ENCODE assay signal across 8 cellular contexts in genomic region chr1:207579436-207579799, GRCh38.
DNase-seq lines count a peak whose midpoint lies in the region; ATAC-seq and TF ChIP-seq lines count a peak whose summit lies in the region.

No MANE protein-coding gene starts in this region.

- intact Hi-C loops in PC-9 (cut with micrococcal nuclease; ENCODE audit: unreplicated experiment) = no loop called here
- intact Hi-C loops in body of pancreas (cut with DNase I) = no loop called here

- H3K4me1 ChIP-seq in PC-9 (replicated peaks; ENCODE audit: insufficient read depth) (no peaks in the 10 kb centered on the region), body of pancreas (no peaks in the 10 kb centered on the region)

- no peaks in the 10 kb centered on the region for H3K79me2 ChIP-seq in PC-9 (ENCODE audit: low read depth)

- H3K9me2 ChIP-seq in PC-9 (ENCODE audit: insufficient read depth) = no peaks in the 10 kb centered on the region

- ATAC-seq in GM19395 (IDR thresholded peaks at IDR 0.05; ENCODE audit: unreplicated experiment) = peak; percentile 93
- ATAC-seq in body of pancreas = peak; percentile 73
- ATAC-seq in stimulated activated memory B cell treated with anti-CD40 and anti-IgM and Interleukin-4, amounts not matched to agents 10 μg/mL and 1 μg/mL and 100 μg/mL, for 72 hours = peak; percentile 70

- no peak for TF ChIP-seq POLR2A in body of pancreas (IDR thresholded peaks at IDR 0.05)

- WGBS in body of pancreas, 2 donors = 2 to 5% methylated on average over 4 of the region's 4 CpGs

- H3K4me3 Mint-ChIP-seq in stimulated activated memory B cell treated with anti-CD40 and anti-IgM and Interleukin-4, amounts not matched to agents 10 μg/mL and 1 μg/mL and 100 μg/mL, for 72 hours = no peak overlapping the region

- H3K27ac ChIP-seq in HL-60 (replicated peaks) (no peak overlapping the region), PC-9 (no peak overlapping the region), body of pancreas (no peak overlapping the region)

- H3K4me1 Mint-ChIP-seq in stimulated activated memory B cell treated with anti-CD40 and anti-IgM and Interleukin-4, amounts not matched to agents 10 μg/mL and 1 μg/mL and 100 μg/mL, for 72 hours = peaks cover 8% of the 10 kb centered on the region

- H3K9me3 ChIP-seq in PC-9 (ENCODE audit: insufficient read depth, low read depth) (no peaks in the 10 kb centered on the region), body of pancreas (no peaks in the 10 kb centered on the region)

- H2AFZ ChIP-seq in PC-9 = no peak overlapping the region

- H3K9me3 Mint-ChIP-seq in stimulated activated memory B cell treated with anti-CD40 and anti-IgM and Interleukin-4, amounts not matched to agents 10 μg/mL and 1 μg/mL and 100 μg/mL, for 72 hours = no peaks in the 10 kb centered on the region

- POLR2A ChIA-PET in PC-9 (lab: Charles Lee; ENCODE audit: unreplicated experiment) = no interaction called here

- TF ChIP-seq CTCF in HL-60 (IDR thresholded peaks at IDR 0.05; ENCODE audit: insufficient read depth, low read length) = peak; percentile 27
- peak; percentile 68 for TF ChIP-seq CTCF in PC-9 (conservative IDR thresholded peaks at IDR 0.05)
- TF ChIP-seq CTCF in body of pancreas (IDR thresholded peaks at IDR 0.05) = peak in 6 of 7 experiments; percentile 28 to 53 (median 48)

- no peak overlapping the region for H3K27ac Mint-ChIP-seq in stimulated activated memory B cell treated with anti-CD40 and anti-IgM and Interleukin-4, amounts not matched to agents 10 μg/mL and 1 μg/mL and 100 μg/mL, for 72 hours

- H3K27me3 ChIP-seq in HL-60 (ENCODE audit: insufficient read depth, poor library complexity, severe bottlenecking) (peaks cover 4% of the 10 kb centered on the region), PC-9 (ENCODE audit: insufficient read depth, low read depth) (no peaks in the 10 kb centered on the region), body of pancreas (no peaks in the 10 kb centered on the region)

- no peaks in the 10 kb centered on the region for H3F3A ChIP-seq in PC-9 (ENCODE audit: insufficient read depth, low read depth)

- peaks cover 34% of the 10 kb centered on the region for H3K36me3 Mint-ChIP-seq in stimulated activated memory B cell treated with anti-CD40 and anti-IgM and Interleukin-4, amounts not matched to agents 10 μg/mL and 1 μg/mL and 100 μg/mL, for 72 hours

- no peaks in the 10 kb centered on the region for H3K27me3 Mint-ChIP-seq in stimulated activated memory B cell treated with anti-CD40 and anti-IgM and Interleukin-4, amounts not matched to agents 10 μg/mL and 1 μg/mL and 100 μg/mL, for 72 hours

- no TSS peak for BruUV-seq in PC-9 (replicated peaks; lab: Mats Ljungman, UMichigan)

- peak; percentile 65 for DNase-seq in Daoy (ENCODE audit: low read depth)
- peak in 1 of 2 experiments; percentile 50 for DNase-seq in HL-60 (ENCODE audit: low read depth in 1 of 2, low spot score in 1 of 2)
- peak in 1 of 2 experiments; percentile 32 for DNase-seq in PC-9
- peak; percentile 35 to 60 (median 54) for DNase-seq in body of pancreas
- peak; percentile 41 for DNase-seq in kidney glomerular epithelial cell (lab: John Stamatoyannopoulos, UW)
- DNase-seq in activated effector memory CD4-positive, alpha-beta T cell treated with Interleukin-2 at 50 U/mL for 16 hours = no peak

- H4K20me1 ChIP-seq in PC-9 (ENCODE audit: insufficient read depth) = no peaks in the 10 kb centered on the region

- no peak overlapping the region for H3K4me2 ChIP-seq in PC-9

- CTCF ChIA-PET in PC-9 (lab: Charles Lee) = interaction anchor here (0.6 to 1.1 kb wide), 5 partner anchors 93 to 751 kb away, joined by 3 to 5 read pairs (median 4); no protein-coding TSS in a partner anchor

- no peak overlapping the region for H3K4me3 ChIP-seq in HL-60 (replicated peaks; ENCODE audit: insufficient read depth, low read length)
- no peak overlapping the region for H3K4me3 ChIP-seq in PC-9
- no peak overlapping the region for H3K4me3 ChIP-seq in body of pancreas

- H3K36me3 ChIP-seq in PC-9 (ENCODE audit: low read depth) (no peaks in the 10 kb centered on the region), body of pancreas (replicated peaks in 1 of 2; ENCODE audit: insufficient read depth in 1 of 2, low read depth in 2 of 2) (no peaks in the 10 kb centered on the region)
